ENCODE assay signal across 9 cellular contexts in the genomic region with DNA sequence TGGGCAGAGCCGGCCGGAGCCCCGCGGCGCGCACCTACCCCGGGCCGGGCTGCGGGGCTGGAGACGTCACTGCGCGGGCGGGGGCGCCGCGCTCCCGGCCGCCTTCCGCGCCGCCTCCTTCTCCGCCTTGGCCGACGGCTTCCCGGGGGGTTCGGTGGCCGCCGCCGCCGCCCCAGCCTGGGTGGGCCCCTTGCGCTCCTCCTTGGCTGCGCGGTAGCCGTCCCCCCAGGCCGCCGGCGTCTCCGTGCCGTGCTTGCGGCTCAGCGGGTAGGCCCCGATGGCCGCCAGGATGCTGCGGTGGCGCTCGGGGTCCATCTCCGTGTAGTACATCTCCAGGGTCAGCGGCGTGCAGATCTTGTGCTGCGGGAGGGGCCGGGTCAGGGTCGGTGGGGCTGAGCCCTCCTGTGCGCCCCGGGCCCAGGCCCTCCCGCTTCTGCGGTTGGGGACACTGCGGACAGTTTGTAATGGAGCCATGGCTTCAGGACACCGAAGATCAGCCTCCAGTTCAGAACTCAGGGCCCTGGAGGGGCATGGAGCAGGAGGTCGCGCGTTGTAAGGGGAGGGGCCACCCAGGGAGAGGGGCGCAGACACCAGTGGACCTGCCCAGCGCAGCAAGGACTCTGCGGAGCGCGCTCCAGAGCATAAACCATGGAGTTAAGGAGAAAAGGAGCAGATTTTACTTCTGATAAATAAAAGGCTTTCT. TPM values are rescaled to one million over a fixed set of nuclear protein-coding genes. Genes with fewer than 3 reads are reported as not detected.
A peak's percentile ranks its signal among the peaks of the same experiment; 100 is the strongest.
DNase-seq lines count a peak whose midpoint lies in the region; ATAC-seq, FAIRE-seq and TF ChIP-seq lines count a peak whose summit lies in the region.
"Had no signal": no experiment of that assay in that cellular context is flagged by ENCODE, and none has a peak within 500 bp of the region (broad histone marks: within the 10 kb centered on the region; RNA-seq: fewer than 3 reads in every experiment).

No MANE protein-coding gene starts in this region.

- H3K36me3 Mint-ChIP-seq in activated naive CD8-positive, alpha-beta T cell = no peaks in the 10 kb centered on the region
- H3K36me3 Mint-ChIP-seq in activated naive CD8-positive, alpha-beta T cell treated with anti-CD3 and anti-CD28 coated beads, Interleukin-2, amount 50 U/mL, for 24 hours (ENCODE audit: low read depth) = no peaks in the 10 kb centered on the region

- TF ChIP-seq EP300 in upper lobe of left lung (IDR thresholded peaks at IDR 0.05) = no peak

- H3K36me3 ChIP-seq in colonic mucosa = no peaks in the 10 kb centered on the region
- H3K36me3 ChIP-seq in mucosa of stomach (ENCODE audit: control insufficient read depth, insufficient read depth, low read length) = no peaks in the 10 kb centered on the region
- no peaks in the 10 kb centered on the region for H3K36me3 ChIP-seq in upper lobe of left lung

- no peak for DNase-seq in activated naive CD8-positive, alpha-beta T cell treated with anti-CD3 and anti-CD28 coated beads, Interleukin-2, amount 50 U/mL, for 24 hours
- DNase-seq in colonic mucosa (no peak), upper lobe of left lung (peak in 1 of 2 donors; percentile 84), DMS153 (lab: John Stamatoyannopoulos, UW) (no peak), GM12892 (ENCODE audit: insufficient read length) (no peak)
- DNase-seq: activated CD4-positive, alpha-beta T cell treated with anti-CD3 and anti-CD28 coated beads for 48 hours had no signal

- H3K27ac ChIP-seq in colonic mucosa = no peak overlapping the region
- H3K27ac ChIP-seq in upper lobe of left lung = no peak overlapping the region

- H3K27me3 ChIP-seq in colonic mucosa (peaks cover 44% of the 10 kb centered on the region), mucosa of stomach (ENCODE audit: control insufficient read depth, insufficient read depth, low read length) (peaks cover 57% of the 10 kb centered on the region), upper lobe of left lung (peaks cover 11 to 51% (median 41%) of the 10 kb centered on the region in 4 donors)

- FAIRE-seq in GM12892 (lab: Jason Lieb, UNC) = no peak

- WGBS in upper lobe of left lung, 2 donors = 9 to 36% methylated on average over 9 to 47 of the region's 66 CpGs

- H3K9me3 ChIP-seq in colonic mucosa (no peaks in the 10 kb centered on the region), mucosa of stomach (ENCODE audit: control insufficient read depth, low read length) (no peaks in the 10 kb centered on the region), upper lobe of left lung (no peaks in the 10 kb centered on the region)

- intact Hi-C loops in colonic mucosa (cut with DNase I) = loop anchor here (10.0 kb wide), 1 partner anchor 199 kb away; a partner anchor contains a TSS

- H3K9ac ChIP-seq in colonic mucosa (ENCODE audit: low read depth in 2 of 2, low read length in 2 of 2) (no peak overlapping the region), mucosa of stomach (ENCODE audit: low read length) (peak overlapping the region; percentile 28)

- no peaks in the 10 kb centered on the region for H3K9me3 Mint-ChIP-seq in activated naive CD8-positive, alpha-beta T cell (ENCODE audit: low read depth)
- H3K9me3 Mint-ChIP-seq in activated naive CD8-positive, alpha-beta T cell treated with anti-CD3 and anti-CD28 coated beads, Interleukin-2, amount 50 U/mL, for 24 hours = no peaks in the 10 kb centered on the region

- TF ChIP-seq POLR2A in upper lobe of left lung (IDR thresholded peaks at IDR 0.05) = no peak
- TF ChIP-seq POLR2A in GM12892 (IDR thresholded peaks at IDR 0.05; ENCODE audit: low read depth, low read length) = no peak

- H3K27ac Mint-ChIP-seq in activated naive CD8-positive, alpha-beta T cell = no peak overlapping the region
- H3K27ac Mint-ChIP-seq in activated naive CD8-positive, alpha-beta T cell treated with anti-CD3 and anti-CD28 coated beads, Interleukin-2, amount 50 U/mL, for 24 hours = no peak overlapping the region

- ATAC-seq in activated naive CD8-positive, alpha-beta T cell treated with anti-CD3 and anti-CD28 coated beads, Interleukin-2, amount 50 U/mL, for 24 hours = no peak
- peak in 1 of 2 donors; percentile 23 for ATAC-seq in upper lobe of left lung (ENCODE audit: low FRiP score in 2 of 2)
- no peak for ATAC-seq in GM18867 (IDR thresholded peaks at IDR 0.05; ENCODE audit: unreplicated experiment)

- peaks cover 11% of the 10 kb centered on the region for H3K27me3 Mint-ChIP-seq in activated naive CD8-positive, alpha-beta T cell
- H3K27me3 Mint-ChIP-seq in activated naive CD8-positive, alpha-beta T cell treated with anti-CD3 and anti-CD28 coated beads, Interleukin-2, amount 50 U/mL, for 24 hours = peaks cover 36% of the 10 kb centered on the region

- H3K4me3 Mint-ChIP-seq in activated naive CD8-positive, alpha-beta T cell = peak overlapping the region; percentile 13
- no peak overlapping the region for H3K4me3 Mint-ChIP-seq in activated naive CD8-positive, alpha-beta T cell treated with anti-CD3 and anti-CD28 coated beads, Interleukin-2, amount 50 U/mL, for 24 hours

- TF ChIP-seq CTCF in colonic mucosa (IDR thresholded peaks at IDR 0.05) (no peak), upper lobe of left lung (IDR thresholded peaks at IDR 0.05) (no peak)

- H3K4me3 ChIP-seq in colonic mucosa (peak overlapping the region; percentile 26), mucosa of stomach (ENCODE audit: low read length) (no peak overlapping the region), upper lobe of left lung (peak overlapping the region in 3 of 4 donors; percentile 30 to 42 (median 37))

- H3K4me1 ChIP-seq in colonic mucosa (peaks cover 13% of the 10 kb centered on the region), mucosa of stomach (ENCODE audit: control insufficient read depth, insufficient read depth, low read length) (peaks cover 23% of the 10 kb centered on the region), upper lobe of left lung (peaks cover 19 to 34% (median 24%) of the 10 kb centered on the region in 4 donors)

- H3K4me1 Mint-ChIP-seq in activated naive CD8-positive, alpha-beta T cell (ENCODE audit: low read depth) = peaks cover 13% of the 10 kb centered on the region
- H3K4me1 Mint-ChIP-seq in activated naive CD8-positive, alpha-beta T cell treated with anti-CD3 and anti-CD28 coated beads, Interleukin-2, amount 50 U/mL, for 24 hours = peaks cover 11% of the 10 kb centered on the region

RNA-seq across cellular contexts. Expression of a gene that starts 10.8 kb away (rescaled TPM):
- total RNA-seq in colonic mucosa = 1 to 10 TPM in 1 of 2 donors, not detected in 1; 1.6 TPM
- 1 to 10 TPM in 1 of 6 donors, not detected in 5; 7.4 TPM for total RNA-seq in upper lobe of left lung
- not detected for polyA plus RNA-seq in GM12892 (2012; ENCODE audit: missing spikeins)

RNA-seq across cellular contexts. Expression of a gene that starts 17.2 kb away (rescaled TPM):
- total RNA-seq in colonic mucosa (10 to 100 TPM; 53.9 to 78.2 TPM), upper lobe of left lung (10 to 100 TPM; 12.6 to 44.2 (median 33.0) TPM)
- 28.3 TPM for polyA plus RNA-seq in GM12892 (2012; ENCODE audit: missing spikeins)

RNA-seq across cellular contexts. Expression of a gene that starts 17.2 kb away (rescaled TPM):
- total RNA-seq in colonic mucosa (10 to 100 TPM; 64.7 to 67.5 TPM), upper lobe of left lung (100 to 1,000 TPM in 1 of 6 donors, 10 to 100 TPM in 5; 41.7 to 106 (median 56.3) TPM)
- polyA plus RNA-seq in GM12892 (2012; ENCODE audit: missing spikeins) = 23.8 TPM

RNA-seq across cellular contexts. Expression of a gene that starts 21.3 kb away (rescaled TPM):
- 10 to 100 TPM; 15.0 to 99.3 TPM for total RNA-seq in colonic mucosa
- not detected for total RNA-seq in upper lobe of left lung
- polyA plus RNA-seq in GM12892 (2012; ENCODE audit: missing spikeins) = not detected

RNA-seq across cellular contexts. Expression of a gene that starts 31.9 kb away (rescaled TPM):
- 10 to 100 TPM; 16.9 to 23.3 TPM for total RNA-seq in colonic mucosa
- 10 to 100 TPM; 15.4 to 37.5 (median 26.0) TPM for total RNA-seq in upper lobe of left lung
- polyA plus RNA-seq in GM12892 (2012; ENCODE audit: missing spikeins) = 17.9 TPM
